In genomic region chr11:76903325-76903724, GRCh38 we compare ENCODE assay signal across 17 cellular contexts. TPM values are rescaled to one million over a fixed set of nuclear protein-coding genes. Genes with fewer than 3 reads are reported as not detected.
DNase-seq lines count a peak whose midpoint lies in the region; ATAC-seq and TF ChIP-seq lines count a peak whose summit lies in the region.
"Had no signal": no experiment of that assay in that cellular context is flagged by ENCODE, and none has a peak within 500 bp of the region (broad histone marks: within the 10 kb centered on the region; RNA-seq: fewer than 3 reads in every experiment).

No MANE protein-coding gene starts in this region.

- H3K4me3 Mint-ChIP-seq in chondrocyte (ENCODE audit: unreplicated experiment): no peak overlapping the region
- H3K4me3 Mint-ChIP-seq: activated CD8-positive, alpha-beta T cell treated with anti-CD3 and anti-CD28 coated beads, Interleukin-2, amount 10 ng/mL, durations not matched to agents 7 days and 5 days; stimulated activated naive CD8-positive, alpha-beta T cell treated with anti-CD3 and anti-CD28 coated beads, Interleukin-15, amount 100 ng/mL, for 72 hours had no signal

- H3K36me3 Mint-ChIP-seq in chondrocyte (ENCODE audit: low read depth): peaks cover 1% of the 10 kb centered on the region

- no peaks in the 10 kb centered on the region for H3K27me3 Mint-ChIP-seq in chondrocyte (ENCODE audit: low read depth)
- H3K27me3 Mint-ChIP-seq: stimulated activated naive CD8-positive, alpha-beta T cell treated with anti-CD3 and anti-CD28 coated beads, Interleukin-15, amount 100 ng/mL, for 72 hours had no signal

- H3K27me3 ChIP-seq in hepatocyte: no peaks in the 10 kb centered on the region
- H3K27me3 ChIP-seq: BLaER1 treated with 17β-estradiol and CSF1 and Interleukin-3, amounts not matched to agents 10 nM and 100 nM had no signal

- H3K4me1 ChIP-seq in hepatocyte (ENCODE audit: insufficient read depth): peaks cover 4% of the 10 kb centered on the region
- H3K4me1 ChIP-seq: BLaER1 treated with 17β-estradiol and CSF1 and Interleukin-3, amounts not matched to agents 10 nM and 100 nM had no signal

- whole genome bisulfite sequencing in hepatocyte (ENCODE audit: low lambda C conversion rate, missing lambda C conversion rate): 11% methylated on average over 3 of the region's 3 CpGs

- peaks cover 8% of the 10 kb centered on the region for H3K9me3 Mint-ChIP-seq in chondrocyte (ENCODE audit: low read depth)
- H3K9me3 Mint-ChIP-seq: stimulated activated naive CD8-positive, alpha-beta T cell treated with anti-CD3 and anti-CD28 coated beads, Interleukin-15, amount 100 ng/mL, for 72 hours had no signal

- no peak for TF ChIP-seq CTCF in hepatocyte (IDR thresholded peaks at IDR 0.05; ENCODE audit: poor library complexity)
- TF ChIP-seq CTCF in chondrocyte (IDR thresholded peaks at IDR 0.05): no peak

- no peaks in the 10 kb centered on the region for H3K9me3 ChIP-seq in hepatocyte (ENCODE audit: low read depth)

- no peaks in the 10 kb centered on the region for H3K9me2 ChIP-seq in hepatocyte (replicated peaks; ENCODE audit: insufficient read depth)

- no peak overlapping the region for H3K27ac ChIP-seq in hepatocyte
- H3K27ac ChIP-seq: BLaER1 treated with 17β-estradiol and CSF1 and Interleukin-3, amounts not matched to agents 10 nM and 100 nM had no signal

- no peak for ATAC-seq in HG03442 (IDR thresholded peaks at IDR 0.05; ENCODE audit: unreplicated experiment)
- ATAC-seq: activated CD8-positive, alpha-beta T cell treated with anti-CD3 and anti-CD28 coated beads, Interleukin-2, amount 10 ng/mL, durations not matched to agents 7 days and 5 days; stimulated activated naive CD8-positive, alpha-beta T cell treated with anti-CD3 and anti-CD28 coated beads, Interleukin-15, amount 100 ng/mL, for 72 hours had no signal

- DNase-seq in NCI-H1417 (lab: John Stamatoyannopoulos, UW) (peak in 2 of 3 experiments; percentile 52 to 83), NCI-H1417 treated with DMSO at 0.1 percent for 48 hours (lab: John Stamatoyannopoulos, UW) (no peak), NCI-H510A (lab: John Stamatoyannopoulos, UW) (peak; percentile 60), hepatocyte (ENCODE audit: low spot score) (peak; percentile 50), renal cortical epithelial cell (ENCODE audit: low read depth) (peak; percentile 19), chondrocyte (ENCODE audit: low spot score) (no peak), NCI-H524 (lab: John Stamatoyannopoulos, UW) (no peak)
- DNase-seq: 8988T; activated CD8-positive, alpha-beta T cell treated with anti-CD3 and anti-CD28 coated beads, Interleukin-2, amount 10 ng/mL, durations not matched to agents 7 days and 5 days; amygdala; Kasumi-1; OCI-M1; posterior cingulate gyrus; stimulated activated CD4-positive, alpha-beta T cell treated with anti-CD3 and anti-CD28 coated beads, Interleukin-12 subunit alpha, Interleukin-12 subunit beta, amount 100 ng/mL, for 4 hours; stimulated activated naive CD8-positive, alpha-beta T cell treated with anti-CD3 and anti-CD28 coated beads, Interleukin-15, amount 100 ng/mL, for 72 hours had no signal

- no peaks in the 10 kb centered on the region for H4K20me1 ChIP-seq in hepatocyte (ENCODE audit: insufficient read depth, poor library complexity, severe bottlenecking)

- no peaks in the 10 kb centered on the region for H3K36me3 ChIP-seq in hepatocyte (replicated peaks; ENCODE audit: insufficient read depth, low read depth)

- no peak overlapping the region for H3K4me2 ChIP-seq in hepatocyte
- H3K4me2 ChIP-seq: BLaER1 treated with 17β-estradiol and CSF1 and Interleukin-3, amounts not matched to agents 10 nM and 100 nM had no signal

- no peak overlapping the region for H3K4me3 ChIP-seq in hepatocyte
- H3K4me3 ChIP-seq: BLaER1 treated with 17β-estradiol and CSF1 and Interleukin-3, amounts not matched to agents 10 nM and 100 nM had no signal

- no peaks in the 10 kb centered on the region for H3K4me1 Mint-ChIP-seq in chondrocyte (ENCODE audit: low read depth)
- H3K4me1 Mint-ChIP-seq: stimulated activated naive CD8-positive, alpha-beta T cell treated with anti-CD3 and anti-CD28 coated beads, Interleukin-15, amount 100 ng/mL, for 72 hours had no signal

- H2AFZ ChIP-seq in hepatocyte: no peak overlapping the region

- H3K27ac Mint-ChIP-seq in chondrocyte (ENCODE audit: unreplicated experiment): no peak overlapping the region
- H3K27ac Mint-ChIP-seq: activated CD8-positive, alpha-beta T cell treated with anti-CD3 and anti-CD28 coated beads, Interleukin-2, amount 10 ng/mL, durations not matched to agents 7 days and 5 days; stimulated activated naive CD8-positive, alpha-beta T cell treated with anti-CD3 and anti-CD28 coated beads, Interleukin-15, amount 100 ng/mL, for 72 hours had no signal

- H3K79me2 ChIP-seq in hepatocyte: no peaks in the 10 kb centered on the region

RNA-seq across cellular contexts. Expression of gene ACER3, which starts 42.6 kb away (rescaled TPM):
- total RNA-seq in hepatocyte (17.1 and 28.5 TPM in 2 replicates), renal cortical epithelial cell (15.1 and 19.4 TPM in 2 replicates), chondrocyte (15.8 to 17.9 TPM (median 16.0 TPM) in 3 replicates)
- polyA plus RNA-seq in hepatocyte: 14.9 and 18.3 TPM in 2 replicates

Comparison
In these comparisons a context has a peak if more than half of its experiments do, and no peak if none do; other contexts are left out.
1. DNase-seq: peak in NCI-H1417 (2 of 3), NCI-H510A (single experiment), hepatocyte (single experiment) and renal cortical epithelial cell (single experiment); none in NCI-H1417 treated with DMSO at 0.1 percent for 48 hours (single experiment), chondrocyte (single experiment) and NCI-H524 (0 of 2).